Comparison of ENCODE assay signal across 7 cellular contexts in genomic region chr5:42950466-42951168, GRCh38.
DNase-seq lines count a peak whose midpoint lies in the region; ATAC-seq lines count a peak whose summit lies in the region.

No MANE protein-coding gene starts in this region.

- peak overlapping the region; percentile 67 for H4K8ac ChIP-seq in mesenchymal stem cell (ENCODE audit: low read length)

- H3K4me3 ChIP-seq in mesenchymal stem cell (ENCODE audit: insufficient read depth in 1 of 2, low read depth in 1 of 2, low read length in 2 of 2): peak overlapping the region in 1 of 2 experiments; percentile 87

- peak overlapping the region; percentile 21 for H2BK120ac ChIP-seq in mesenchymal stem cell (ENCODE audit: low read depth, low read length)

- peak overlapping the region; percentile 42 to 83 for H2BK12ac ChIP-seq in mesenchymal stem cell (ENCODE audit: low read length in 2 of 2)

- H3K4ac ChIP-seq in mesenchymal stem cell (ENCODE audit: low read depth in 1 of 2, low read length in 2 of 2): peak overlapping the region in 1 of 2 experiments; percentile 9

- H3K18ac ChIP-seq in mesenchymal stem cell (ENCODE audit: low read depth in 1 of 2, low read length in 2 of 2): peak overlapping the region; percentile 61 to 64

- peaks cover 6% of the 10 kb centered on the region for H3K9me3 Mint-ChIP-seq in activated CD4-positive, alpha-beta T cell treated with anti-CD3 and anti-CD28 coated beads, Interleukin-2, amount 10 ng/mL, durations not matched to agents 24 days and 14 days

- H3K4me3 Mint-ChIP-seq in activated CD4-positive, alpha-beta T cell treated with anti-CD3 and anti-CD28 coated beads, Interleukin-2, amount 10 ng/mL, durations not matched to agents 24 days and 14 days: peak overlapping the region; percentile 95

- no peaks in the 10 kb centered on the region for H3K79me1 ChIP-seq in mesenchymal stem cell (replicated peaks; ENCODE audit: low read length, poor library complexity, severe bottlenecking)

- H2BK5ac ChIP-seq in mesenchymal stem cell (ENCODE audit: low read depth, low read length, poor library complexity, severe bottlenecking): no peak overlapping the region

- H4K91ac ChIP-seq in mesenchymal stem cell (ENCODE audit: low read length): peak overlapping the region; percentile 14

- H3K23ac ChIP-seq in mesenchymal stem cell (ENCODE audit: low read length in 2 of 2): no peak overlapping the region

- peaks cover 2% of the 10 kb centered on the region for H3K4me1 ChIP-seq in mesenchymal stem cell (ENCODE audit: control insufficient read depth, insufficient read depth, low read depth, low read length)

- no peak overlapping the region for H2AFZ ChIP-seq in mesenchymal stem cell (ENCODE audit: low read depth, low read length)

- H3K36me3 Mint-ChIP-seq in activated CD4-positive, alpha-beta T cell treated with anti-CD3 and anti-CD28 coated beads, Interleukin-2, amount 10 ng/mL, durations not matched to agents 24 days and 14 days (ENCODE audit: low read depth): peaks cover 4% of the 10 kb centered on the region

- intact Hi-C loops in activated CD4-positive, alpha-beta T cell treated with anti-CD3 and anti-CD28 coated beads, Interleukin-2, amount 10 ng/mL, durations not matched to agents 24 days and 14 days (cut with micrococcal nuclease): loop anchor here (1.0 to 5.0 kb wide), 9 partner anchors 41 to 652 kb away; partner anchors contain the start of genes ANXA2R, HMGCS1, NNT and PAIP1

- no peak overlapping the region for H3K4me2 ChIP-seq in mesenchymal stem cell (ENCODE audit: low read length, poor library complexity, severe bottlenecking)

- H3K27ac ChIP-seq in mesenchymal stem cell (ENCODE audit: low read length, poor library complexity, severe bottlenecking): peak overlapping the region; percentile 84

- ATAC-seq in GM18517 (IDR thresholded peaks at IDR 0.05; ENCODE audit: unreplicated experiment): peak; percentile 43
- peak; percentile 41 for ATAC-seq in HG02852 (IDR thresholded peaks at IDR 0.05; ENCODE audit: unreplicated experiment)

- H3K14ac ChIP-seq in mesenchymal stem cell (ENCODE audit: low read length in 2 of 2): no peak overlapping the region

- H3K9ac ChIP-seq in mesenchymal stem cell (ENCODE audit: low read length): peak overlapping the region; percentile 96

- peaks cover 37% of the 10 kb centered on the region for H3K4me1 Mint-ChIP-seq in activated CD4-positive, alpha-beta T cell treated with anti-CD3 and anti-CD28 coated beads, Interleukin-2, amount 10 ng/mL, durations not matched to agents 24 days and 14 days

- peaks cover 0 to 17% of the 10 kb centered on the region in 2 experiments for H3K36me3 ChIP-seq in mesenchymal stem cell (ENCODE audit: control insufficient read depth in 1 of 2, insufficient read depth in 2 of 2, low read depth in 1 of 2, low read length in 2 of 2)

- peak overlapping the region; percentile 100 for H3K27ac Mint-ChIP-seq in activated CD4-positive, alpha-beta T cell treated with anti-CD3 and anti-CD28 coated beads, Interleukin-2, amount 10 ng/mL, durations not matched to agents 24 days and 14 days

- H3K27me3 ChIP-seq in mesenchymal stem cell (ENCODE audit: control insufficient read depth in 1 of 2, insufficient read depth in 1 of 2, low read length in 2 of 2): no peaks in the 10 kb centered on the region

- H3K9me3 ChIP-seq in mesenchymal stem cell (ENCODE audit: control insufficient read depth, low read length): no peaks in the 10 kb centered on the region

- peak; percentile 60 for DNase-seq in NCI-H2196 treated with DMSO at 0.1 percent for 48 hours (lab: John Stamatoyannopoulos, UW; ENCODE audit: unreplicated experiment)
- peak; percentile 89 for DNase-seq in activated CD4-positive, alpha-beta T cell treated with anti-CD3 and anti-CD28 coated beads, Interleukin-2, amount 10 ng/mL, durations not matched to agents 24 days and 14 days
- DNase-seq in dermis microvascular lymphatic vessel endothelial cell (ENCODE audit: low read depth in 2 of 2): peak; percentile 64 to 98
- DNase-seq in mesenchymal stem cell: peak; percentile 96
- peak; percentile 44 to 71 for DNase-seq in stimulated activated CD8-positive, alpha-beta memory T cell treated with anti-CD3 and anti-CD28 coated beads, Interleukin-7, amount 100 ng/mL, for 48 hours (ENCODE audit: extremely low read depth in 1 of 2, low read depth in 1 of 2)

- WGBS in mesenchymal stem cell: 69% methylated on average over 36 of the region's 36 CpGs

- peak overlapping the region; percentile 77 for H2BK15ac ChIP-seq in mesenchymal stem cell (ENCODE audit: low read depth, poor library complexity, severe bottlenecking)

- H2AK5ac ChIP-seq in mesenchymal stem cell (ENCODE audit: low read length, severe bottlenecking): no peak overlapping the region

- H3K27me3 Mint-ChIP-seq in activated CD4-positive, alpha-beta T cell treated with anti-CD3 and anti-CD28 coated beads, Interleukin-2, amount 10 ng/mL, durations not matched to agents 24 days and 14 days: peaks cover 5% of the 10 kb centered on the region
